8 cellular contexts compared by ENCODE assay signal in the genomic region with DNA sequence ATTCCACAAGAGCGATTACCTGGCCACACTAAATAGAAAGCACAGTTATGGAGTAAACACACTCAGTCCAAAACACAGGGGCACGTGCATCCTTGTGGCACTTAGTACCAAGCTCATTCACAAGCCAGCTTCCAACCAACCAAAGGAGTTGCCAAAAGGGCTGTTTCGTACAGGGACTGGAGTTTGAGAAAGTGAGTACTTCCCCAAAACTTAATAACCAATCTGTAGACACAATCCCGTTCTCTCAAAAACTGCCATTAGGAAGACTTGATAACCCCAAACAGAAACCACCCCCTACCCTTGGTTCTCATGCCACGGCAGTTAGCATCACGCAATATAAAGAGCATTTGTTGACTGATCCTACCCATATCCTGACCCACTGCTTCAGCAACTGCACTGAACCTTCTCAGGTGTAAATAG.
DNase-seq lines count a peak whose midpoint lies in the region; ATAC-seq and TF ChIP-seq lines count a peak whose summit lies in the region.

No MANE protein-coding gene starts in this region.

- no peaks in the 10 kb centered on the region for H3K9me3 Mint-ChIP-seq in T-cell
- no peaks in the 10 kb centered on the region for H3K9me3 Mint-ChIP-seq in neural progenitor cell

- H3K4me2 ChIP-seq in BLaER1 treated with 17β-estradiol and CSF1 and Interleukin-3, amounts not matched to agents 10 nM and 100 nM = peak overlapping the region; percentile 66 to 88 (median 72)
- peak overlapping the region; percentile 95 for H3K4me2 ChIP-seq in neural progenitor cell

- TF ChIP-seq CTCF in fibroblast of mammary gland (conservative IDR thresholded peaks at IDR 0.05; ENCODE audit: control insufficient read depth, insufficient read depth, low read depth, low read length) = no peak
- TF ChIP-seq CTCF in neural progenitor cell (IDR thresholded peaks at IDR 0.05) = no peak

- H3K9me3 ChIP-seq in BLaER1 treated with 17β-estradiol and CSF1 and Interleukin-3, amounts not matched to agents 10 nM and 100 nM (replicated peaks in 1 of 11) = peaks cover 0 to 14% (median 12%) of the 10 kb centered on the region in 11 experiments; a peak in 15 of 22 replicates
- H3K9me3 ChIP-seq in HAP-1 = no peaks in the 10 kb centered on the region
- no peaks in the 10 kb centered on the region for H3K9me3 ChIP-seq in neural progenitor cell (ENCODE audit: low read depth)

- H3K4me3 Mint-ChIP-seq in T-cell (peak overlapping the region; percentile 80 to 88 (median 84)), neural progenitor cell (peak overlapping the region; percentile 78)

- POLR2A ChIA-PET in T-cell (lab: Charles Lee) = no interaction called here

- peaks cover 0 to 7% (median 0%) of the 10 kb centered on the region in 11 experiments; a peak in 3 of 22 replicates for H3K36me3 ChIP-seq in BLaER1 treated with 17β-estradiol and CSF1 and Interleukin-3, amounts not matched to agents 10 nM and 100 nM
- H3K36me3 ChIP-seq in HAP-1 (replicated peaks) (no peaks in the 10 kb centered on the region), neural progenitor cell (no peaks in the 10 kb centered on the region)

- H3K79me2 ChIP-seq in neural progenitor cell (ENCODE audit: low read depth) = no peaks in the 10 kb centered on the region

- H3K27ac ChIP-seq in BLaER1 treated with 17β-estradiol and CSF1 and Interleukin-3, amounts not matched to agents 10 nM and 100 nM = peak overlapping the region in 5 of 11 experiments; percentile 73 to 89 (median 79); a peak in 10 of 22 replicates
- H3K27ac ChIP-seq in neural progenitor cell = no peak overlapping the region

- H3K4me3 ChIP-seq in BLaER1 treated with 17β-estradiol and CSF1 and Interleukin-3, amounts not matched to agents 10 nM and 100 nM = peak overlapping the region; percentile 52 to 76 (median 66)
- peak overlapping the region; percentile 52 for H3K4me3 ChIP-seq in HAP-1
- H3K4me3 ChIP-seq in fibroblast of mammary gland (ENCODE audit: control insufficient read depth, low read depth, low read length) = peak overlapping the region; percentile 88
- H3K4me3 ChIP-seq in neural progenitor cell = peak overlapping the region; percentile 83

- H3K27ac Mint-ChIP-seq in T-cell = no peak overlapping the region
- no peak overlapping the region for H3K27ac Mint-ChIP-seq in neural progenitor cell

- DNase-seq in HAP-1 (ENCODE audit: low spot score in 2 of 2) (no peak), T-cell (no peak), fibroblast of mammary gland (ENCODE audit: low read depth) (peak; percentile 26), neural progenitor cell (ENCODE audit: low spot score) (no peak), dedifferentiated amniotic fluid mesenchymal stem cell (ENCODE audit: extremely low spot score) (no peak), NCI-H510A treated with DMSO at 0.1 percent for 48 hours (lab: John Stamatoyannopoulos, UW) (no peak)

- ATAC-seq in T-cell (replicated peaks in 1 of 4) (peak; percentile 5 to 32 (median 22)), HG02870 (IDR thresholded peaks at IDR 0.05; ENCODE audit: unreplicated experiment) (no peak)

- H3K9ac ChIP-seq in BLaER1 treated with 17β-estradiol and CSF1 and Interleukin-3, amounts not matched to agents 10 nM and 100 nM = peak overlapping the region in 7 of 11 experiments; percentile 33 to 89 (median 83); a peak in 12 of 22 replicates
- H3K9ac ChIP-seq in neural progenitor cell = no peak overlapping the region

- in situ Hi-C loops in HAP-1 (cut with MboI; ENCODE audit: low sequenced_read_pairs) = no loop called here

- H3K4me1 Mint-ChIP-seq in T-cell = peaks cover 44 to 59% (median 52%) of the 10 kb centered on the region in 3 donors
- peaks cover 6% of the 10 kb centered on the region for H3K4me1 Mint-ChIP-seq in neural progenitor cell

- peaks cover 0 to 38% (median 35%) of the 10 kb centered on the region in 11 experiments; a peak in 19 of 22 replicates for H3K27me3 ChIP-seq in BLaER1 treated with 17β-estradiol and CSF1 and Interleukin-3, amounts not matched to agents 10 nM and 100 nM
- H3K27me3 ChIP-seq in HAP-1 (ENCODE audit: low read depth) (no peaks in the 10 kb centered on the region), neural progenitor cell (peaks cover 31% of the 10 kb centered on the region)

- H4K20me1 ChIP-seq in BLaER1 treated with 17β-estradiol and CSF1 and Interleukin-3, amounts not matched to agents 10 nM and 100 nM = peaks cover 0 to 47% (median 14%) of the 10 kb centered on the region in 11 experiments; a peak in 12 of 22 replicates
- peaks cover 10% of the 10 kb centered on the region for H4K20me1 ChIP-seq in neural progenitor cell (ENCODE audit: low read depth)

- H3K27me3 Mint-ChIP-seq in T-cell = no peaks in the 10 kb centered on the region
- H3K27me3 Mint-ChIP-seq in neural progenitor cell (ENCODE audit: insufficient read depth, low read depth) = peaks cover 2% of the 10 kb centered on the region

- peak overlapping the region; percentile 87 for H2AFZ ChIP-seq in neural progenitor cell (replicated peaks)

- peaks cover 0 to 88% (median 22%) of the 10 kb centered on the region in 10 experiments; a peak in 13 of 20 replicates for H3K4me1 ChIP-seq in BLaER1 treated with 17β-estradiol and CSF1 and Interleukin-3, amounts not matched to agents 10 nM and 100 nM
- H3K4me1 ChIP-seq in HAP-1 = peaks cover 25% of the 10 kb centered on the region
- peaks cover 4% of the 10 kb centered on the region for H3K4me1 ChIP-seq in neural progenitor cell

- peaks cover 5% of the 10 kb centered on the region for H3F3A ChIP-seq in neural progenitor cell (ENCODE audit: low read depth)

- CTCF ChIA-PET in T-cell (lab: Charles Lee) = interaction anchor here in 1 of 2 donors (0.9 to 1.0 kb wide), 2 partner anchors 16 to 21 kb away, joined by 3 to 6 read pairs; no protein-coding TSS in a partner anchor

- H3K36me3 Mint-ChIP-seq in T-cell (peaks cover 8% of the 10 kb centered on the region), neural progenitor cell (no peaks in the 10 kb centered on the region)
